Comparison of ENCODE assay signal across 19 cellular contexts in the genomic region with DNA sequence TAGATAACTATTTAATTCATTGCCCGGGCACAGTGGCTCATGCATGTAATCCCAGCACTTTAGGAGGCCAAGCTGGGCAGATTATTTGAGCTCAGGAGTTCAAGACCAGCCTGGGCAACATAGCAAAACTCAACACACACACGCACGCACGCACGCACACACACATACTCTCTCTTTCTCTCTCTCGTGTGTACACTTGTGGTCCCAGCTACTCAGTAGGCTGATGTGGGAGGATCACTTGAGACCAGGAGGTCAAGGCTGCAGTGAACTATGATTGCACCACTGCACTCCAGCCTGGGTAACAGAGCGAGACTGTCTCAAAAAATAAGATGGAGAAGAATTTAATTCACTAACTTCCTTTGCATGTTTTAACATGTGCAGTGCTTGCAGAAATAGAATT. TPM values are rescaled to one million over a fixed set of nuclear protein-coding genes. Genes with fewer than 3 reads are reported as not detected.
DNase-seq lines count a peak whose midpoint lies in the region; ATAC-seq, FAIRE-seq and TF ChIP-seq lines count a peak whose summit lies in the region.
"Had no signal": no experiment of that assay in that cellular context is flagged by ENCODE, and none has a peak within 500 bp of the region (broad histone marks: within the 10 kb centered on the region; RNA-seq: fewer than 3 reads in every experiment).

No MANE protein-coding gene starts in this region.

- POLR2A ChIA-PET in HepG2 (lab: Yijun Ruan, JAX) = interaction anchor here (1.4 kb wide), 1 partner anchor 35 kb away, joined by 3 read pairs; no protein-coding TSS in a partner anchor

- H3K4me2 ChIP-seq in HepG2 (ENCODE audit: low read depth, low read length) = peak overlapping the region; percentile 7; the same call in 1 of the 2 replicates
- H3K4me2 ChIP-seq in osteoblast (ENCODE audit: insufficient read depth, low read length) = no peak overlapping the region

- peak; percentile 94 for FAIRE-seq in HepG2 (lab: Jason Lieb, UNC)
- FAIRE-seq: HTR-8/SVneo had no signal

- peak; percentile 89 for DNase-seq in HepG2 (ENCODE audit: low spot score)
- DNase-seq in right lobe of liver = no peak
- peak; percentile 47 for DNase-seq in amniotic epithelial cell (ENCODE audit: low read depth)
- DNase-seq in kidney glomerular epithelial cell (lab: John Stamatoyannopoulos, UW) = peak; percentile 29
- peak; percentile 16 to 23 for DNase-seq in thyroid gland
- no peak for DNase-seq in foreskin melanocyte
- no peak for DNase-seq in SW 1271 (lab: John Stamatoyannopoulos, UW)
- no peak for DNase-seq in osteoblast (ENCODE audit: insufficient read length, low spot score, missing footprints)
- DNase-seq: Caco-2; CD4-positive, CD25-positive, alpha-beta regulatory T cell; H7; NCI-H1436 treated with DMSO at 0.1 percent for 48 hours; NCI-H2081; NCI-H510A; NCI-H774; PC-3 had no signal

- in situ Hi-C loops in HepG2 (cut with HindIII; ENCODE audit: extremely low pct_ligation_motif_present, low pct_unique_long_range_greater_than_20kb) = no loop called here

- CTCF ChIA-PET in HepG2 (lab: Yijun Ruan, JAX; ENCODE audit: low intra/inter-chr PET ratio, low total read pairs) = no interaction called here

- H3K36me3 ChIP-seq in HepG2 (replicated peaks in 1 of 2; ENCODE audit: control insufficient read depth in 1 of 2, insufficient read depth in 2 of 2, low read length in 2 of 2) (peaks cover 9 to 57% of the 10 kb centered on the region in 2 experiments; a peak in 4 of 5 replicates), right lobe of liver (peaks cover 0 to 3% (median 0%) of the 10 kb centered on the region in 4 donors), thyroid gland (peaks cover 0 to 13% of the 10 kb centered on the region in 2 donors), osteoblast (ENCODE audit: insufficient read depth, low read length) (peaks cover 48% of the 10 kb centered on the region)

- 25% methylated on average over 7 of the region's 7 CpGs for WGBS in HepG2 (ENCODE audit: low lambda C conversion rate)
- 75% methylated on average over 7 of the region's 7 CpGs for WGBS in right lobe of liver (ENCODE audit: insufficient coverage, low coverage, low lambda C conversion rate, missing lambda C conversion rate)
- WGBS in thyroid gland, 2 donors = 73 to 82% methylated on average over 7 of the region's 7 CpGs

- peak; percentile 46; the same call in 1 of the 2 replicates for TF ChIP-seq RAD21 in HepG2 (CRISPR knock-in tag; IDR thresholded peaks at IDR 0.05)

- peaks cover 30% of the 10 kb centered on the region for H3K4me1 ChIP-seq in HepG2 (ENCODE audit: insufficient read depth, low read length)
- H3K4me1 ChIP-seq in right lobe of liver = no peaks in the 10 kb centered on the region
- H3K4me1 ChIP-seq in thyroid gland = no peaks in the 10 kb centered on the region
- peaks cover 4% of the 10 kb centered on the region for H3K4me1 ChIP-seq in osteoblast (ENCODE audit: insufficient read depth, low read length)
- H3K4me1 ChIP-seq: Caco-2 had no signal

- H3K27me3 ChIP-seq in HepG2 (ENCODE audit: control insufficient read depth in 1 of 2, insufficient read depth in 2 of 2, low read length in 2 of 2) = no peaks in the 10 kb centered on the region
- H3K27me3 ChIP-seq in right lobe of liver = no peaks in the 10 kb centered on the region
- no peaks in the 10 kb centered on the region for H3K27me3 ChIP-seq in thyroid gland
- H3K27me3 ChIP-seq in osteoblast (ENCODE audit: insufficient read depth, low read length) = no peaks in the 10 kb centered on the region

- H3K9ac ChIP-seq in HepG2 (ENCODE audit: insufficient read depth, low read depth, low read length) = no peak overlapping the region

- intact Hi-C loops in HepG2 (cut with micrococcal nuclease; ENCODE audit: unreplicated experiment) (no loop called here), right lobe of liver (cut with DNase I) (no loop called here), thyroid gland (cut with DNase I) (no loop called here)

- H3K27ac ChIP-seq in HepG2 (ENCODE audit: extremely low read length, insufficient read depth, low read length) = peak overlapping the region; percentile 28
- no peak overlapping the region for H3K27ac ChIP-seq in right lobe of liver
- no peak overlapping the region for H3K27ac ChIP-seq in thyroid gland
- H3K27ac ChIP-seq in osteoblast (ENCODE audit: low read depth, low read length) = no peak overlapping the region
- H3K27ac ChIP-seq: 22Rv1, HL-60 had no signal

- peaks cover 8% of the 10 kb centered on the region; the same call in 1 of the 2 replicates for H4K20me1 ChIP-seq in HepG2 (ENCODE audit: insufficient read depth, low read length)
- peaks cover 6% of the 10 kb centered on the region for H4K20me1 ChIP-seq in osteoblast (ENCODE audit: insufficient read depth, low read length)

- peak; percentile 89 for ATAC-seq in HepG2
- ATAC-seq in right lobe of liver = no peak
- ATAC-seq: PC-3 had no signal

- H3K9me3 ChIP-seq in HepG2 (ENCODE audit: low read length) (no peaks in the 10 kb centered on the region), right lobe of liver (no peaks in the 10 kb centered on the region), thyroid gland (no peaks in the 10 kb centered on the region), osteoblast (ENCODE audit: low read depth, low read length) (no peaks in the 10 kb centered on the region)
- H3K9me3 ChIP-seq: Caco-2 had no signal

- TF ChIP-seq POLR2A in HepG2 (IDR thresholded peaks at IDR 0.05; ENCODE audit: insufficient read depth in 1 of 2, low read depth in 2 of 2, low read length in 2 of 2) (no peak), right lobe of liver (IDR thresholded peaks at IDR 0.05) (no peak), thyroid gland (IDR thresholded peaks at IDR 0.05) (no peak)

- no peak overlapping the region for H3K4me3 ChIP-seq in HepG2 (replicated peaks in 1 of 3; ENCODE audit: insufficient read depth in 1 of 3, low read depth in 2 of 3, low read length in 3 of 3)
- no peak overlapping the region for H3K4me3 ChIP-seq in right lobe of liver
- H3K4me3 ChIP-seq in thyroid gland (replicated peaks in 1 of 3) = no peak overlapping the region
- no peak overlapping the region for H3K4me3 ChIP-seq in osteoblast (ENCODE audit: insufficient read depth, low read length)

- BruUV-seq in HepG2 (replicated peaks; lab: Mats Ljungman, UMichigan) = no TSS peak

- TF ChIP-seq CTCF in HepG2 (CRISPR knock-in tag; IDR thresholded peaks at IDR 0.05) (no peak), right lobe of liver (IDR thresholded peaks at IDR 0.05) (no peak), thyroid gland (IDR thresholded peaks at IDR 0.05) (no peak), osteoblast (IDR thresholded peaks at IDR 0.05; ENCODE audit: extremely low read depth, low read depth, low read length) (no peak)

- H2AFZ ChIP-seq in HepG2 (ENCODE audit: low read length) (no peak overlapping the region), osteoblast (ENCODE audit: low read length) (no peak overlapping the region)

- peaks cover 36% of the 10 kb centered on the region for H3K79me2 ChIP-seq in HepG2 (ENCODE audit: insufficient read depth, low read length)
- peaks cover 96% of the 10 kb centered on the region for H3K79me2 ChIP-seq in osteoblast (ENCODE audit: insufficient read depth, low read length)

- peak in 1 of 2 experiments; percentile 70; a peak in 1 of 4 replicates for TF ChIP-seq EP300 in HepG2 (IDR thresholded peaks at IDR 0.05; ENCODE audit: low read depth in 2 of 2, low read length in 2 of 2)
- TF ChIP-seq EP300 in HepG2 (CRISPR knock-in tag; IDR thresholded peaks at IDR 0.05; ENCODE audit: borderline replicate concordance) = 0 out of 2 replicates have a peak, but pooled peaks have one; percentile 22

TF ChIP-seq in HepG2, 621 proteins besides CTCF, POLR2A, EP300 and RAD21 (continues in another document):
- TF ChIP-seq SKI (IDR thresholded peaks at IDR 0.05; ENCODE audit: partially characterized antibody) (peak; percentile 76), ZFYVE20 (CRISPR knock-in tag; IDR thresholded peaks at IDR 0.05; ENCODE audit: borderline replicate concordance, low read depth) (no peak), ZC3H4 (CRISPR knock-in tag; IDR thresholded peaks at IDR 0.05; ENCODE audit: borderline replicate concordance) (no peak), CCAR2 (optimal IDR thresholded peaks at IDR 0.05; ENCODE audit: low read depth, low read length) (no peak), ZMAT3 (CRISPR knock-in tag; conservative IDR thresholded peaks at IDR 0.05) (no peak)
- TF ChIP-seq, protein P1, sequence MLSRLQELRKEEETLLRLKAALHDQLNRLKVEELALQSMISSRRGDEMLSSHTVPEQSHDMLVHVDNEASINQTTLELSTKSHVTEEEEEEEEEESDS (CRISPR knock-in tag; IDR thresholded peaks at IDR 0.05; ENCODE audit: borderline replicate concordance) = no peak
- TF ChIP-seq, protein P2, sequence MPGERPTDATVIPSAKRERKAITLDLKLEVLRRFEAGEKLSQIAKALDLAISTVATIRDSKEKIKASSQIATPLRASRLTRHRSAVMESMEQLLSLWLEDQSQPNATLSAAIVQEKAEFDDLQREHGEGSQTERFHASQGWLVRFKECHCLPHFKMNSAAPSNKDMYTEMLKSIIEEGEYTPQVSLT (CRISPR knock-in tag; IDR thresholded peaks at IDR 0.05; ENCODE audit: borderline replicate concordance, low read depth) = no peak

RNA-seq across cellular contexts. Expression of gene PTPN12, which starts 38.1 kb away (rescaled TPM):
- total RNA-seq in HepG2 (2016; rRNA removed; fragmentation: Illumina TruSeq; extraction: Trizol) = 22.9 and 35.3 TPM in 2 replicates
- total RNA-seq in HepG2 (2016; cell fraction: cytosol; rRNA removed; fragmentation: Illumina TruSeq; extraction: Trizol; ENCODE audit: low read depth) = 32.8 and 40.0 TPM in 2 replicates
- total RNA-seq in HepG2 (2016; cell fraction: insoluble cytoplasmic fraction; rRNA removed; fragmentation: Illumina TruSeq; extraction: Trizol) = 19.5 and 36.3 TPM in 2 replicates
- 48.8 and 51.3 TPM in 2 replicates for total RNA-seq in HepG2 (2016; cell fraction: membrane; rRNA removed; fragmentation: Illumina TruSeq; extraction: Trizol)
- total RNA-seq in HepG2 (2016; cell fraction: nucleus; rRNA removed; fragmentation: Illumina TruSeq; extraction: Trizol) = 44.6 and 48.2 TPM in 2 replicates
- 56.7 and 56.8 TPM in 2 replicates for polyA plus RNA-seq in HepG2 (2011; rRNA removed)
- 27.3 and 39.9 TPM in 2 replicates for polyA plus RNA-seq in HepG2 (2011; cell fraction: cytosol; rRNA removed)
- 34.8 and 39.2 TPM in 2 replicates for polyA plus RNA-seq in HepG2 (2011; cell fraction: nucleus; rRNA removed)
- polyA plus RNA-seq in HepG2 (2012) = 65.6 and 74.1 TPM in 2 replicates
- polyA plus RNA-seq in HepG2 (2016; cell fraction: cytosol; fragmentation: Illumina TruSeq; extraction: Trizol; ENCODE audit: low read depth) = 16.9 and 18.5 TPM in 2 replicates
- 69.5 and 80.0 TPM in 2 replicates for polyA plus RNA-seq in HepG2 (2016; cell fraction: insoluble cytoplasmic fraction; fragmentation: Illumina TruSeq; extraction: Trizol; ENCODE audit: low read depth)
- 53.8 and 63.6 TPM in 2 replicates for polyA plus RNA-seq in HepG2 (2016; cell fraction: membrane; fragmentation: Illumina TruSeq; extraction: Trizol; ENCODE audit: low read depth)
- polyA plus RNA-seq in HepG2 (2016; cell fraction: nucleus; fragmentation: Illumina TruSeq; extraction: Trizol; ENCODE audit: insufficient read depth, low read depth) = 74.8 and 90.6 TPM in 2 replicates
- polyA minus RNA-seq in HepG2 (2011; rRNA and poly(A)+ RNA removed; ENCODE audit: low replicate concordance) = 18.1 and 19.2 TPM in 2 replicates
- polyA minus RNA-seq in HepG2 (2011; cell fraction: cytosol; rRNA and poly(A)+ RNA removed) = 20.2 and 25.3 TPM in 2 replicates
- 88.3 and 89.4 TPM in 2 replicates for polyA minus RNA-seq in HepG2 (2011; cell fraction: nucleus; rRNA and poly(A)+ RNA removed)
- 10 to 100 TPM; 14.8 to 44.0 (median 27.3) TPM for total RNA-seq in right lobe of liver
- 10 to 100 TPM; 58.5 to 72.6 (median 71.0) TPM for total RNA-seq in thyroid gland
- 78.1 and 80.7 TPM in 2 replicates for total RNA-seq in osteoblast

Comparison
In these comparisons a context has a peak if more than half of its experiments do, and no peak if none do; other contexts are left out.
1. DNase-seq: peak in HepG2 (single experiment), amniotic epithelial cell (single experiment), kidney glomerular epithelial cell (single experiment) and thyroid gland (2 of 2); none in right lobe of liver (0 of 3), foreskin melanocyte (single experiment), SW 1271 (0 of 2) and osteoblast (single experiment).